28 cellular contexts compared by ENCODE assay signal in the genomic region with DNA sequence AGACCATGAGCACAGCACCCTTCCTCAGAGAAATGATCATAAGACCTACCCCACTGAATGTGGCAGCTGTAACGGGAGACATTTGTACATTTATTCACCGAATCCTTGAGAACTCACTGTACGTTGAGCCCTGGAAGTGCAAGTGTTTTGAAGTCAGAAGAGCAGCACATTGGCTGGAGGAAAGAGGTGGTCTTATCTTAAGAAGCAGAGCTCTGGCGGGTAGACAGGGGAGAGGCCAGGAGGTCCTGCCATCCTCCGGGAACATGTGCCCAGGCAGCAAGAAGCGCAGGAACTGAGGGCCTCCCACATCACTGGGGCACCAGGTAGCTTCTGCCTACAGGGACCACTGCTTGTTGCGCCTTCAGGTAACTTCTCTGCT.
DNase-seq lines count a peak whose midpoint lies in the region; ATAC-seq, FAIRE-seq and TF ChIP-seq lines count a peak whose summit lies in the region.
"Had no signal": no experiment of that assay in that cellular context is flagged by ENCODE, and none has a peak within 500 bp of the region (broad histone marks: within the 10 kb centered on the region; RNA-seq: fewer than 3 reads in every experiment).

No MANE protein-coding gene starts in this region.

- TF ChIP-seq EP300 in HepG2 (IDR thresholded peaks at IDR 0.05; ENCODE audit: low read depth in 2 of 2, low read length in 2 of 2) (no peak), HepG2 (CRISPR knock-in tag; IDR thresholded peaks at IDR 0.05; ENCODE audit: borderline replicate concordance) (no peak)

- H3K27me3 ChIP-seq in HepG2 (ENCODE audit: control insufficient read depth in 1 of 2, insufficient read depth in 2 of 2, low read length in 2 of 2), result peaks cover 0 to 28% of the 10 kb centered on the region in 2 experiments; a peak in 3 of 5 replicates
- peaks cover 3% of the 10 kb centered on the region for H3K27me3 ChIP-seq in smooth muscle cell (ENCODE audit: low read depth)

- 70% methylated on average over 7 of the region's 7 CpGs for WGBS in HepG2 (ENCODE audit: low lambda C conversion rate)
- 82% methylated on average over 7 of the region's 7 CpGs for WGBS in smooth muscle cell (ENCODE audit: low lambda C conversion rate)

- peaks cover 7% of the 10 kb centered on the region; the same call in 1 of the 2 replicates for H3K9me3 Mint-ChIP-seq in WTC11
- H3K9me3 Mint-ChIP-seq: dendritic cell treated with granulocyte-macrophage colony-stimulating factor and Interleukin-4, amounts not matched to agents 40 ng/mL and 50 ng/mL, for 4 days had no signal

- TF ChIP-seq POLR2A in HepG2 (IDR thresholded peaks at IDR 0.05; ENCODE audit: insufficient read depth in 1 of 2, low read depth in 2 of 2, low read length in 2 of 2), result no peak

- in situ Hi-C loops in HepG2 (cut with HindIII; ENCODE audit: extremely low pct_ligation_motif_present, low pct_unique_long_range_greater_than_20kb), result no loop called here

- CTCF ChIA-PET in WTC11 (lab: Charles Lee) (interaction anchor here (1.3 kb wide), 1 partner anchor 305 kb away, joined by 3 read pairs; no protein-coding TSS in a partner anchor), HepG2 (lab: Yijun Ruan, JAX; ENCODE audit: low intra/inter-chr PET ratio, low total read pairs) (no interaction called here)

- TF ChIP-seq CTCF in GM20000 (IDR thresholded peaks at IDR 0.05; ENCODE audit: extremely low read depth, missing control alignments), result no peak
- TF ChIP-seq CTCF in WTC11 (IDR thresholded peaks at IDR 0.05), result no peak
- TF ChIP-seq CTCF in HepG2 (CRISPR knock-in tag; IDR thresholded peaks at IDR 0.05), result no peak
- TF ChIP-seq CTCF in smooth muscle cell (IDR thresholded peaks at IDR 0.05; ENCODE audit: borderline replicate concordance, insufficient read depth, poor library complexity, severe bottlenecking), result no peak

- H3K4me1 Mint-ChIP-seq in WTC11, result no peaks in the 10 kb centered on the region
- H3K4me1 Mint-ChIP-seq: nephron had no signal

- no peaks in the 10 kb centered on the region for H3K27me3 Mint-ChIP-seq in WTC11 (ENCODE audit: low read depth)
- H3K27me3 Mint-ChIP-seq: progenitor cell of endocrine pancreas had no signal

- BruUV-seq in HepG2 (replicated peaks; lab: Mats Ljungman, UMichigan), result no TSS peak

- H3K36me3 Mint-ChIP-seq in WTC11, result no peaks in the 10 kb centered on the region

- DNase-seq in NCI-H2227 (lab: John Stamatoyannopoulos, UW; ENCODE audit: unreplicated experiment) (peak; percentile 29), NCI-H2227 treated with DMSO at 0.1 percent for 48 hours (lab: John Stamatoyannopoulos, UW) (no peak), GM20000 (ENCODE audit: low spot score) (peak; percentile 19), WTC11 (ENCODE audit: low spot score) (no peak), HepG2 (ENCODE audit: low spot score) (no peak), smooth muscle cell (lab: John Stamatoyannopoulos, UW; ENCODE audit: unreplicated experiment) (no peak), midbrain (lab: John Stamatoyannopoulos, UW) (no peak), T-helper 2 cell (no peak)
- DNase-seq: activated CD4-positive, CD25-positive, alpha-beta regulatory T cell treated with anti-CD3 and anti-CD28 coated beads, Interleukin-2, amount 50 U/mL, for 72 hours; activated gamma-delta T cell; GDM1; KBM-7; mesenchymal stem cell; NCI-H1048; NCI-H2081; stimulated activated CD4-positive, alpha-beta T cell treated with anti-CD3 and anti-CD28 coated beads, Interleukin-4, amount 100 ng/mL, for 1 hour; T-helper 9 cell had no signal

- FAIRE-seq in HepG2 (lab: Jason Lieb, UNC), result no peak
- FAIRE-seq: A204.1, bronchial epithelial cell, frontal cortex had no signal

- POLR2A ChIA-PET in WTC11 (lab: Charles Lee), result no interaction called here
- POLR2A ChIA-PET in HepG2 (lab: Yijun Ruan, JAX), result no interaction called here

- H3K9ac ChIP-seq in HepG2 (ENCODE audit: insufficient read depth, low read depth, low read length) (no peak overlapping the region), smooth muscle cell (ENCODE audit: low read depth) (no peak overlapping the region)
- H3K9ac ChIP-seq: BLaER1 had no signal

- H3K4me1 ChIP-seq in HepG2 (ENCODE audit: insufficient read depth, low read length) (peaks cover 29% of the 10 kb centered on the region), smooth muscle cell (ENCODE audit: low read depth) (peaks cover 10% of the 10 kb centered on the region)
- H3K4me1 ChIP-seq: adrenal gland, HAP-1 had no signal

- H3K4me3 ChIP-seq in HepG2 (replicated peaks in 1 of 3; ENCODE audit: insufficient read depth in 1 of 3, low read depth in 2 of 3, low read length in 3 of 3) (no peak overlapping the region), smooth muscle cell (no peak overlapping the region)
- H3K4me3 ChIP-seq: adrenal gland, BLaER1, HAP-1, SK-N-MC had no signal

- H3K36me3 ChIP-seq in HepG2 (replicated peaks in 1 of 2; ENCODE audit: control insufficient read depth in 1 of 2, insufficient read depth in 2 of 2, low read length in 2 of 2) (no peaks in the 10 kb centered on the region), smooth muscle cell (ENCODE audit: low read depth) (no peaks in the 10 kb centered on the region)
- H3K36me3 ChIP-seq: adrenal gland, BLaER1, HAP-1 had no signal

- H3K27ac ChIP-seq in HepG2 (ENCODE audit: extremely low read length, insufficient read depth, low read length) (no peak overlapping the region), smooth muscle cell (ENCODE audit: low read depth) (no peak overlapping the region)
- H3K27ac ChIP-seq: epithelial cell of prostate, SK-N-MC had no signal

- H2AFZ ChIP-seq in HepG2 (ENCODE audit: low read length), result no peak overlapping the region
- H2AFZ ChIP-seq in smooth muscle cell (ENCODE audit: low read depth), result no peak overlapping the region

- H3K27ac Mint-ChIP-seq in WTC11, result no peak overlapping the region
- H3K27ac Mint-ChIP-seq: dendritic cell treated with granulocyte-macrophage colony-stimulating factor and Interleukin-4, amounts not matched to agents 40 ng/mL and 50 ng/mL, for 4 days; nephron; progenitor cell of endocrine pancreas had no signal

- H3K9me3 ChIP-seq in HepG2 (ENCODE audit: low read length) (no peaks in the 10 kb centered on the region), smooth muscle cell (replicated peaks; ENCODE audit: low read depth) (no peaks in the 10 kb centered on the region)
- H3K9me3 ChIP-seq: adrenal gland, HAP-1 had no signal

- H3K79me2 ChIP-seq in HepG2 (ENCODE audit: insufficient read depth, low read length) (no peaks in the 10 kb centered on the region), smooth muscle cell (ENCODE audit: low read depth) (no peaks in the 10 kb centered on the region)

- no peak overlapping the region for H3K4me3 Mint-ChIP-seq in WTC11
- H3K4me3 Mint-ChIP-seq: dendritic cell treated with granulocyte-macrophage colony-stimulating factor and Interleukin-4, amounts not matched to agents 40 ng/mL and 50 ng/mL, for 4 days; nephron had no signal

- H3F3A ChIP-seq in smooth muscle cell (ENCODE audit: low read depth), result no peaks in the 10 kb centered on the region

- H4K20me1 ChIP-seq in HepG2 (ENCODE audit: insufficient read depth, low read length) (no peaks in the 10 kb centered on the region), smooth muscle cell (ENCODE audit: low read depth) (no peaks in the 10 kb centered on the region)
- H4K20me1 ChIP-seq: BLaER1 had no signal

- ATAC-seq in WTC11 (no peak), HepG2 (no peak; the same call in 2 of the 3 replicates)

- no peak for TF ChIP-seq RAD21 in HepG2 (CRISPR knock-in tag; IDR thresholded peaks at IDR 0.05)

- intact Hi-C loops in HepG2 (cut with micrococcal nuclease; ENCODE audit: unreplicated experiment), result no loop called here

- H3K4me2 ChIP-seq in HepG2 (ENCODE audit: low read depth, low read length), result no peak overlapping the region
- no peak overlapping the region for H3K4me2 ChIP-seq in smooth muscle cell

TF ChIP-seq in WTC11, 78 proteins besides CTCF, POLR2A, EP300 and RAD21:
- TF ChIP-seq ATF1 (CRISPR knock-in tag; IDR thresholded peaks at IDR 0.05), result 0 out of 2 replicates have a peak, but pooled peaks have one; percentile 17
- 0 out of 2 replicates have a peak, but pooled peaks have one; percentile 37 for TF ChIP-seq FOXP1 (CRISPR knock-in tag; IDR thresholded peaks at IDR 0.05; ENCODE audit: borderline replicate concordance)
- TF ChIP-seq, protein P1, sequence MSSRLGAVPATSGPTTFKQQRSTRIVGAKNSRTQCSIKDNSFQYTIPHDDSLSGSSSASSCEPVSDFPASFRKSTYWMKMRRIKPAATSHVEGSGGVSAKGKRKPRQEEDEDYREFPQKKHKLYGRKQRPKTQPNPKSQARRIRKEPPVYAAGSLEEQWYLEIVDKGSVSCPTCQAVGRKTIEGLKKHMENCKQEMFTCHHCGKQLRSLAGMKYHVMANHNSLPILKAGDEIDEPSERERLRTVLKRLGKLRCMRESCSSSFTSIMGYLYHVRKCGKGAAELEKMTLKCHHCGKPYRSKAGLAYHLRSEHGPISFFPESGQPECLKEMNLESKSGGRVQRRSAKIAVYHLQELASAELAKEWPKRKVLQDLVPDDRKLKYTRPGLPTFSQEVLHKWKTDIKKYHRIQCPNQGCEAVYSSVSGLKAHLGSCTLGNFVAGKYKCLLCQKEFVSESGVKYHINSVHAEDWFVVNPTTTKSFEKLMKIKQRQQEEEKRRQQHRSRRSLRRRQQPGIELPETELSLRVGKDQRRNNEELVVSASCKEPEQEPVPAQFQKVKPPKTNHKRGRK (CRISPR knock-in tag; IDR thresholded peaks at IDR 0.05; ENCODE audit: borderline replicate concordance), result no peak

TF ChIP-seq in HepG2, 621 proteins besides CTCF, POLR2A, EP300 and RAD21 (continues in another document):
- TF ChIP-seq SSRP1 (CRISPR knock-in tag; IDR thresholded peaks at IDR 0.05), result no peak
- TF ChIP-seq, protein P2, sequence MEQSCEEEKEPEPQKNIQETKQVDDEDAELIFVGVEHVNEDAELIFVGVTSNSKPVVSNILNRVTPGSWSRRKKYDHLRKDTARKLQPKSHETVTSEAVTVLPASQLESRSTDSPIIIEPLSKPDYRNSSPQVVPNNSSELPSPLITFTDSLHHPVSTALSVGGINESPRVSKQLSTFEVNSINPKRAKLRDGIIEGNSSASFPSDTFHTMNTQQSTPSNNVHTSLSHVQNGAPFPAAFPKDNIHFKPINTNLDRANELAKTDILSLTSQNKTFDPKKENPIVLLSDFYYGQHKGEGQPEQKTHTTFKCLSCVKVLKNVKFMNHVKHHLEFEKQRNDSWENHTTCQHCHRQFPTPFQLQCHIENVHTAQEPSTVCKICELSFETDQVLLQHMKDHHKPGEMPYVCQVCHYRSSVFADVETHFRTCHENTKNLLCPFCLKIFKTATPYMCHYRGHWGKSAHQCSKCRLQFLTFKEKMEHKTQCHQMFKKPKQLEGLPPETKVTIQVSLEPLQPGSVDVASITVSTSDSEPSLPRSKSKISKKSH (CRISPR knock-in tag; IDR thresholded peaks at IDR 0.05; ENCODE audit: borderline replicate concordance), result 0 out of 2 replicates have a peak, but pooled peaks have one; percentile 43

Comparison
In these comparisons a context has a peak if more than half of its experiments do, and no peak if none do; other contexts are left out.
1. DNase-seq: peak in NCI-H2227 (single experiment) and GM20000 (single experiment); none in NCI-H2227 treated with DMSO at 0.1 percent for 48 hours (single experiment), WTC11 (single experiment), HepG2 (single experiment), smooth muscle cell (single experiment), midbrain (single experiment) and T-helper 2 cell (0 of 5).